In genomic region chr3:194197981-194198695, GRCh38 we compare ENCODE assay signal across 19 cellular contexts.
"Had no signal": no experiment of that assay in that cellular context is flagged by ENCODE, and none has a peak within 500 bp of the region (broad histone marks: within the 10 kb centered on the region; RNA-seq: fewer than 3 reads in every experiment).

No MANE protein-coding gene starts in this region.

- H3K4me3 ChIP-seq: esophagus muscularis mucosa, gastrocnemius medialis, heart right ventricle, ovary, smooth muscle cell had no signal

- H3K4me3 Mint-ChIP-seq: dendritic cell treated with granulocyte-macrophage colony-stimulating factor and Interleukin-4, amounts not matched to agents 40 ng/mL and 50 ng/mL, for 4 days; effector memory CD8-positive, alpha-beta T cell; type B pancreatic cell had no signal

- DNase-seq: effector memory CD8-positive, alpha-beta T cell; gastrocnemius medialis; heart right ventricle; hypothalamus; kidney glomerular epithelial cell; mammary epithelial cell; naive thymus-derived CD4-positive, alpha-beta T cell; nucleus accumbens; ovary; right cardiac atrium; stimulated activated CD4-positive, alpha-beta T cell treated with anti-CD3 and anti-CD28 coated beads, Interleukin-2, amount 100 ng/mL, for 48 hours; stimulated activated naive CD4-positive, alpha-beta T cell treated with Interleukin-2 at 50 U/mL for 16 hours had no signal

- H3K27ac Mint-ChIP-seq: dendritic cell treated with granulocyte-macrophage colony-stimulating factor and Interleukin-4, amounts not matched to agents 40 ng/mL and 50 ng/mL, for 4 days; effector memory CD8-positive, alpha-beta T cell; naive thymus-derived CD4-positive, alpha-beta T cell; progenitor cell of endocrine pancreas; type B pancreatic cell had no signal

- ATAC-seq: effector memory CD8-positive, alpha-beta T cell; gastrocnemius medialis; heart right ventricle; left lobe of liver; naive thymus-derived CD4-positive, alpha-beta T cell; right cardiac atrium had no signal

- H3K4me2 ChIP-seq: smooth muscle cell had no signal

- H3K36me3 ChIP-seq: esophagus muscularis mucosa, gastrocnemius medialis, heart right ventricle, ovary had no signal

- H3K9me3 ChIP-seq: esophagus muscularis mucosa, gastrocnemius medialis, heart right ventricle, ovary had no signal

- H3K36me3 Mint-ChIP-seq: naive thymus-derived CD4-positive, alpha-beta T cell had no signal

- H3K27me3 ChIP-seq: gastrocnemius medialis, ovary had no signal

- H3K9me3 Mint-ChIP-seq: dendritic cell treated with granulocyte-macrophage colony-stimulating factor and Interleukin-4, amounts not matched to agents 40 ng/mL and 50 ng/mL, for 4 days; effector memory CD8-positive, alpha-beta T cell; naive thymus-derived CD4-positive, alpha-beta T cell; type B pancreatic cell had no signal

- H3K27ac ChIP-seq: epithelial cell of prostate, esophagus muscularis mucosa, gastrocnemius medialis, heart right ventricle, ovary had no signal
